ENCODE assay signal across 8 cellular contexts in genomic region chr11:72722050-72722748, GRCh38. TPM values are rescaled to one million over a fixed set of nuclear protein-coding genes. Genes with fewer than 3 reads are reported as not detected.
DNase-seq lines count a peak whose midpoint lies in the region; ATAC-seq and TF ChIP-seq lines count a peak whose summit lies in the region.

No MANE protein-coding gene starts in this region.

- H4K20me1 ChIP-seq in fibroblast of lung (ENCODE audit: control insufficient read depth, extremely low read depth, insufficient read depth, low read length) (no peaks in the 10 kb centered on the region), neural cell (ENCODE audit: insufficient read depth) (no peaks in the 10 kb centered on the region)

- H3K27me3 ChIP-seq in fibroblast of lung (ENCODE audit: control insufficient read depth, insufficient read depth, low read length) (no peaks in the 10 kb centered on the region), neural cell (ENCODE audit: insufficient read depth, low read depth, low read length) (no peaks in the 10 kb centered on the region)

- H3K4me2 ChIP-seq in fibroblast of lung (ENCODE audit: extremely low read depth, insufficient read depth, low read length) (peak overlapping the region; percentile 79), neural cell (ENCODE audit: low read length) (no peak overlapping the region)

- H2AFZ ChIP-seq in fibroblast of lung (ENCODE audit: low read length) = peak overlapping the region; percentile 97
- no peak overlapping the region for H2AFZ ChIP-seq in neural cell (ENCODE audit: low read depth, low read length)

- no peaks in the 10 kb centered on the region for H3K9me3 Mint-ChIP-seq in activated T-helper 1 cell treated with anti-CD3 and anti-CD28 coated beads, Interleukin-12 subunit alpha, Interleukin-12 subunit beta, Interleukin-2, Interleukin-4 antibody, amounts not matched to agents 30 ng/mL and 10 ng/mL and 1 ng/mL, durations not matched to agents 14 hours and 24 hours and 36 hours

- no peaks in the 10 kb centered on the region for H3K9me2 ChIP-seq in neural cell (ENCODE audit: insufficient read depth, low read length)

- TF ChIP-seq RAD21 in neural cell (conservative IDR thresholded peaks at IDR 0.05) = no peak

- TF ChIP-seq CTCF in fibroblast of lung (conservative IDR thresholded peaks at IDR 0.05 in 1 of 2, IDR thresholded peaks at IDR 0.05 in 1 of 2; ENCODE audit: low read depth in 1 of 2, low read length in 2 of 2) (no peak), neural cell (IDR thresholded peaks at IDR 0.05; ENCODE audit: poor library complexity, severe bottlenecking) (no peak)

- peaks cover 24% of the 10 kb centered on the region for H3K4me1 ChIP-seq in fibroblast of lung (ENCODE audit: control insufficient read depth, extremely low read depth, insufficient read depth, low read length)

- DNase-seq in DMS79 (lab: John Stamatoyannopoulos, UW) (peak; percentile 91), RKO (ENCODE audit: low spot score) (peak; percentile 53), fibroblast of lung (ENCODE audit: low read depth in 2 of 2) (peak; percentile 90 to 92)
- peak; percentile 92 for DNase-seq in Jurkat, Clone E6-1 (ENCODE audit: low read depth, low spot score)
- DNase-seq in activated T-helper 1 cell treated with anti-CD3 and anti-CD28 coated beads, Interleukin-12 subunit alpha, Interleukin-12 subunit beta, Interleukin-2, Interleukin-4 antibody, amounts not matched to agents 30 ng/mL and 10 ng/mL and 1 ng/mL, durations not matched to agents 14 hours and 24 hours and 36 hours (ENCODE audit: low spot score) = peak; percentile 80
- DNase-seq in stimulated activated naive CD8-positive, alpha-beta T cell treated with anti-CD3 and anti-CD28 coated beads, Interleukin-15, Interleukin-2, amounts not matched to agents 100 U/mL and 50 U/mL, for 24 hours = peak; percentile 83

- peak overlapping the region; percentile 55 for H3K4me3 ChIP-seq in Jurkat, Clone E6-1 (ENCODE audit: low read length)
- peak overlapping the region; percentile 42 to 86 (median 62) for H3K4me3 ChIP-seq in fibroblast of lung (replicated peaks in 1 of 4; ENCODE audit: control extremely low read depth in 1 of 4, insufficient read depth in 1 of 4, low read depth in 3 of 4, low read length in 4 of 4)
- no peak overlapping the region for H3K4me3 ChIP-seq in neural cell (ENCODE audit: low read length)

- peak overlapping the region; percentile 96 for H3K27ac Mint-ChIP-seq in activated T-helper 1 cell treated with anti-CD3 and anti-CD28 coated beads, Interleukin-12 subunit alpha, Interleukin-12 subunit beta, Interleukin-2, Interleukin-4 antibody, amounts not matched to agents 30 ng/mL and 10 ng/mL and 1 ng/mL, durations not matched to agents 14 hours and 24 hours and 36 hours

- H3K9me3 ChIP-seq in fibroblast of lung (ENCODE audit: control insufficient read depth, insufficient read depth, low read depth, low read length) (no peaks in the 10 kb centered on the region), neural cell (ENCODE audit: low read length) (no peaks in the 10 kb centered on the region)

- H3K27ac ChIP-seq in fibroblast of lung (ENCODE audit: insufficient read depth, low read length) (peak overlapping the region; percentile 77), neural cell (ENCODE audit: low read length) (no peak overlapping the region)

- no peak for TF ChIP-seq EP300 in neural cell (conservative IDR thresholded peaks at IDR 0.05; ENCODE audit: poor library complexity, severe bottlenecking)

- H3K79me2 ChIP-seq in fibroblast of lung (ENCODE audit: control insufficient read depth, insufficient read depth, low read length) = peaks cover 56% of the 10 kb centered on the region
- no peaks in the 10 kb centered on the region for H3K79me2 ChIP-seq in neural cell (replicated peaks; ENCODE audit: insufficient read depth, low read length)

- no peaks in the 10 kb centered on the region for H3K27me3 Mint-ChIP-seq in activated T-helper 1 cell treated with anti-CD3 and anti-CD28 coated beads, Interleukin-12 subunit alpha, Interleukin-12 subunit beta, Interleukin-2, Interleukin-4 antibody, amounts not matched to agents 30 ng/mL and 10 ng/mL and 1 ng/mL, durations not matched to agents 14 hours and 24 hours and 36 hours (ENCODE audit: insufficient read depth)

- H3K36me3 ChIP-seq in fibroblast of lung (ENCODE audit: control insufficient read depth, insufficient read depth, low read length) (peaks cover 6% of the 10 kb centered on the region), neural cell (ENCODE audit: insufficient read depth, low read length) (no peaks in the 10 kb centered on the region)

- intact Hi-C loops in activated T-helper 1 cell treated with anti-CD3 and anti-CD28 coated beads, Interleukin-12 subunit alpha, Interleukin-12 subunit beta, Interleukin-2, Interleukin-4 antibody, amounts not matched to agents 30 ng/mL and 10 ng/mL and 1 ng/mL, durations not matched to agents 14 hours and 24 hours and 36 hours (cut with micrococcal nuclease) = loop anchor here (1.0 to 10.0 kb wide), 7 partner anchors 14 to 655 kb away; partner anchors contain the start of genes ARAP1 and RELT

- peaks cover 17% of the 10 kb centered on the region for H3K36me3 Mint-ChIP-seq in activated T-helper 1 cell treated with anti-CD3 and anti-CD28 coated beads, Interleukin-12 subunit alpha, Interleukin-12 subunit beta, Interleukin-2, Interleukin-4 antibody, amounts not matched to agents 30 ng/mL and 10 ng/mL and 1 ng/mL, durations not matched to agents 14 hours and 24 hours and 36 hours (ENCODE audit: low read depth)

- H3K9ac ChIP-seq in fibroblast of lung (ENCODE audit: insufficient read depth, low read length) (peak overlapping the region; percentile 50), neural cell (ENCODE audit: low read length) (peak overlapping the region; percentile 1)

- peak overlapping the region; percentile 94 for H3K4me3 Mint-ChIP-seq in activated T-helper 1 cell treated with anti-CD3 and anti-CD28 coated beads, Interleukin-12 subunit alpha, Interleukin-12 subunit beta, Interleukin-2, Interleukin-4 antibody, amounts not matched to agents 30 ng/mL and 10 ng/mL and 1 ng/mL, durations not matched to agents 14 hours and 24 hours and 36 hours

- ATAC-seq in GM21717 (IDR thresholded peaks at IDR 0.05; ENCODE audit: unreplicated experiment) = peak; percentile 71
- ATAC-seq in stimulated activated naive CD8-positive, alpha-beta T cell treated with anti-CD3 and anti-CD28 coated beads, Interleukin-15, Interleukin-2, amounts not matched to agents 100 U/mL and 50 U/mL, for 24 hours = peak; percentile 87

- no peaks in the 10 kb centered on the region for H3F3A ChIP-seq in neural cell (ENCODE audit: insufficient read depth, low read length, poor library complexity, severe bottlenecking)

- peaks cover 70% of the 10 kb centered on the region for H3K4me1 Mint-ChIP-seq in activated T-helper 1 cell treated with anti-CD3 and anti-CD28 coated beads, Interleukin-12 subunit alpha, Interleukin-12 subunit beta, Interleukin-2, Interleukin-4 antibody, amounts not matched to agents 30 ng/mL and 10 ng/mL and 1 ng/mL, durations not matched to agents 14 hours and 24 hours and 36 hours (ENCODE audit: low read depth)

TF ChIP-seq in neural cell, 6 proteins besides CTCF, POLR2A, EP300 and RAD21:
- TF ChIP-seq TAF1 (IDR thresholded peaks at IDR 0.05; ENCODE audit: low read depth) (no peak), POLR2AphosphoS5 (IDR thresholded peaks at IDR 0.05) (no peak), EZH2 (IDR thresholded peaks at IDR 0.05; ENCODE audit: borderline replicate concordance, insufficient read depth, low read length, poor library complexity, severe bottlenecking) (no peak), SMC3 (conservative IDR thresholded peaks at IDR 0.05; ENCODE audit: poor library complexity) (no peak)
TF ChIP-seq in neural cell: peak in this region for 0.

RNA-seq across cellular contexts. Expression of gene ARAP1, which starts 30.0 kb away (rescaled TPM):
- polyA plus RNA-seq in Jurkat, Clone E6-1 (2012; ENCODE audit: insufficient read depth, insufficient read length) = 54.1 TPM
- total RNA-seq in activated T-helper 1 cell treated with anti-CD3 and anti-CD28 coated beads, Interleukin-12 subunit alpha, Interleukin-12 subunit beta, Interleukin-2, Interleukin-4 antibody, amounts not matched to agents 30 ng/mL and 10 ng/mL and 1 ng/mL, durations not matched to agents 14 hours and 24 hours and 36 hours = 78.8 and 88.6 TPM in 2 replicates
- total RNA-seq in fibroblast of lung = 97.3 and 113 TPM in 2 replicates
- 32.8 and 41.8 TPM in 2 replicates for polyA plus RNA-seq in fibroblast of lung
- 42.6 and 45.5 TPM in 2 replicates for polyA plus RNA-seq in fibroblast of lung (2012)
- 96.3 and 130 TPM in 2 replicates for polyA minus RNA-seq in fibroblast of lung (ENCODE audit: low replicate concordance)
- 1.8 and 3.5 TPM in 2 replicates for polyA plus RNA-seq in neural cell
- polyA minus RNA-seq in neural cell = 0.49 and 1.3 TPM in 2 replicates

RNA-seq across cellular contexts. Expression of gene PDE2A, which starts 48.0 kb away (rescaled TPM):
- not detected for polyA plus RNA-seq in Jurkat, Clone E6-1 (2012; ENCODE audit: insufficient read depth, insufficient read length)
- 0.57 and 0.64 TPM in 2 replicates for total RNA-seq in activated T-helper 1 cell treated with anti-CD3 and anti-CD28 coated beads, Interleukin-12 subunit alpha, Interleukin-12 subunit beta, Interleukin-2, Interleukin-4 antibody, amounts not matched to agents 30 ng/mL and 10 ng/mL and 1 ng/mL, durations not matched to agents 14 hours and 24 hours and 36 hours
- 0.50 and 0.77 TPM in 2 replicates for total RNA-seq in fibroblast of lung
- polyA plus RNA-seq in fibroblast of lung (0.08 and 2.6 TPM in 2 replicates), neural cell (11.6 and 18.6 TPM in 2 replicates)
- 0.16 and 3.0 TPM in 2 replicates for polyA plus RNA-seq in fibroblast of lung (2012)
- polyA minus RNA-seq in fibroblast of lung (ENCODE audit: low replicate concordance) (28.7 TPM in 1 of 2 replicates, not detected in the other), neural cell (8.3 TPM in 2 replicates)
